In the genomic region with DNA sequence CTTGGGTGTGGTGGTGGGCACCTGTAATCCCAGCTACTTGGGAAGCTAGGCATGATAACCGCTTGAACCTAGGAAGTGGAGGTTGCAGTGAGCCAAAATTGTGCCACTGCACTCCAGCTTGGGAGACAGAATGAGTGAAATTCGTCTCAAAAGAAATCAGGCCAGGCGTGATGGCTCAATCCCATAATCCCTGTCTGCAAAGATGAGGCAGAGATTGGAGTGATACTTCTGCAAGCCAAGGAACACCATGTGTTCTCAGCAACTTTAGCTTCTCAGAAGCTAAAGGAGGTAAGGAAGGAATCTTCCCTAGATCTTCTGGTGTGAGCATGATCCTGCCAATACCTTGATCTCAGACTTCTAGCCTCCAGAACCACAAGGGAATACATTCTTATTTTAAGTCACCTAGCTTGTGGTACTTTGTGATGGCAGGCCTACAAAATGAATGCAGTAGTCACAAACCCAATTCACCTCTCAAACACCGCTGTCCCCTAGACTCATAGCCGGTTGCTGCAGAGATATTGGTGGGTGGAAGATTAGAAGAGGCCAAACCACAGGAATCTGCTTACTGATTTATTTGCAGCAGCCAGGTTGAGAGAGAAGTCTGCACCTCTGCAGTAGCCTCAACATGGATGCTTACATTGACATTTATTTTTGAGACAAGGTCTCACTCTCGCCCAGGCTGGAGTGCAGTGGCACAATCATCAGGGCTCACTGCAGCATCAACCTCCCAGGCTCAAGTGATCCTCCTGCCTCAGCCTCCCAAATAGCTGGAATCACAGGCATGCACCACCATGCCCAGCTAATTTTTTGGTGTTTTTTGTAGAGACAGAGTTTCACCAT, we compare ENCODE assay signal across 23 cellular contexts. TPM values are rescaled to one million over a fixed set of nuclear protein-coding genes. Genes with fewer than 3 reads are reported as not detected.
"Had no signal": no experiment of that assay in that cellular context is flagged by ENCODE, and none has a peak within 500 bp of the region (broad histone marks: within the 10 kb centered on the region; RNA-seq: fewer than 3 reads in every experiment).

No MANE protein-coding gene starts in this region.

- DNase-seq: cortex of kidney; dorsolateral prefrontal cortex; effector CD8-positive, alpha-beta T cell; heart left ventricle; kidney; left cardiac atrium; left ventricle myocardium inferior; lower lobe of right lung; midbrain; nucleus accumbens; pancreas; small intestine; stimulated activated CD4-positive, alpha-beta T cell treated with anti-CD3 and anti-CD28 coated beads, Interleukin-12 subunit alpha, Interleukin-12 subunit beta, amount 100 ng/mL, for 4 hours; stimulated activated naive CD4-positive, alpha-beta T cell treated with Interleukin-2 at 50 U/mL for 16 hours; trophoblast cell had no signal

- H3K27me3 ChIP-seq: dorsolateral prefrontal cortex, heart left ventricle, neural progenitor cell, pancreas had no signal

- H3K9ac ChIP-seq: neural progenitor cell had no signal

- H3K36me3 ChIP-seq: heart left ventricle, left ventricle myocardium inferior, lower lobe of right lung, pancreas had no signal

- H3K4me1 ChIP-seq: heart left ventricle, left ventricle myocardium inferior, lower lobe of right lung, neural progenitor cell, pancreas had no signal

- H3K4me2 ChIP-seq: neural progenitor cell had no signal

- FAIRE-seq: endometrium, frontal cortex, kidney, pancreas, small intestine had no signal

- ATAC-seq: esophagus mucosa; heart left ventricle; left cardiac atrium; lower lobe of right lung; natural killer cell treated with Interleukin-12 subunit alpha and Interleukin-12 subunit beta and Interleukin-15 and Interleukin-18, amount 100 ng/mL, for 72 hours; pancreas had no signal

- H3K4me3 ChIP-seq: dorsolateral prefrontal cortex, heart left ventricle, left ventricle myocardium inferior, lower lobe of right lung, neural progenitor cell, pancreas had no signal

- H3K9me3 ChIP-seq: pancreas had no signal

- H2AFZ ChIP-seq: neural progenitor cell had no signal

- H3K27ac ChIP-seq: dorsolateral prefrontal cortex, heart left ventricle, left ventricle myocardium inferior, lower lobe of right lung, neural progenitor cell, pancreas had no signal

RNA-seq across cellular contexts. Expression of gene L1TD1, which starts 18.6 kb away (rescaled TPM):
- total RNA-seq: esophagus mucosa; glomerular endothelial cell; natural killer cell treated with Interleukin-12 subunit alpha and Interleukin-12 subunit beta and Interleukin-15 and Interleukin-18, amount 100 ng/mL, for 72 hours; pulmonary artery endothelial cell had no signal
- polyA plus RNA-seq: fibroblast of lung had no signal
